ENCODE assay signal across 10 cellular contexts in the genomic region with DNA sequence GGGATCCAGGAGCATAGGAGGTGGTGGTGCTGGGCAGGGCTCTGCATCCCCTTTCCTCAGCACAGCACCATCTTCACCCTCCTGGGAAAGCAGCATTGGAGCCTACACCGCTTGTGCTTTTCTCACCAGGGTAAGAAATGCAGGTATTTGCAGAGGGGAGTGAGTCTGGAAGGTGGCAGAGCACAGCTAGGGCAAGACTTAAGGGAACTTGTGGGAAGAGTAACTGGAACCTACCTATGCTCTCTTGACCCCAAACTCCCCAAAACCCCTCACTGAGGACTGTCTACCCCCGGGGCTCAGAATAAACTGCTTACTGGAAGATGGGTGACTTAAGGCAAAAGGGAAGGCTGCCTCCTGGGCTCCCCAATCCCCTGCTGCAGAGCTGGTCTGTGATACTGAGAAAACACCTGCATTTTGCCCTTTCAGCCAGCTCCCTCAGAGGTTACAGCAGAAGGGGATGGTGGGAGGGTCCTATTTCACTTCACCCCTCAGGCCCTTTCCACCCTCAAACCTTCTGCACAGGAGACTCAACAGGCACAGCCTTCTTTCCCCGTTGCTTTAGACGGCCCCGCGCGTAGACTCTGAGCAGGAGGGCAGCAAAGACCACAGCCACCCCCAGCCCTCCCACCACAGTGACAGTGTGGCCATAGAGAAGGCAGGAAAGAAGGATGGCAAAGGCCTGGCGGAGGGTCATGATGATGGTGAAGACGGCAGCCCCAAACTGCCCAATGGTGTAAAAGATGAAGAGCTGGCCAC. TPM values are rescaled to one million over a fixed set of nuclear protein-coding genes. Genes with fewer than 3 reads are reported as not detected.
A peak's percentile ranks its signal among the peaks of the same experiment; 100 is the strongest.
DNase-seq lines count a peak whose midpoint lies in the region; ATAC-seq lines count a peak whose summit lies in the region.
"Had no signal": no experiment of that assay in that cellular context is flagged by ENCODE, and none has a peak within 500 bp of the region (broad histone marks: within the 10 kb centered on the region; RNA-seq: fewer than 3 reads in every experiment).

No MANE protein-coding gene starts in this region.

- intact Hi-C loops in CD4-positive, alpha-beta memory T cell (cut with micrococcal nuclease): no loop called here

- peak overlapping the region in 6 of 7 donors; percentile 44 to 94 (median 80) for H3K27ac Mint-ChIP-seq in CD4-positive, alpha-beta memory T cell
- H3K27ac Mint-ChIP-seq in natural killer cell treated with Interleukin-12 subunit alpha and Interleukin-12 subunit beta and Interleukin-15 and Interleukin-18, amount 100 ng/mL, for 72 hours: peak overlapping the region; percentile 91 to 98

- peak overlapping the region in 5 of 8 donors; percentile 17 to 77 (median 57) for H3K4me3 Mint-ChIP-seq in CD4-positive, alpha-beta memory T cell
- H3K4me3 Mint-ChIP-seq in activated T-cell treated with anti-CD3 and anti-CD28 coated beads, Interleukin-2, amount 50 U/mL, for 4 hours: peak overlapping the region; percentile 94
- peak overlapping the region; percentile 18 for H3K4me3 Mint-ChIP-seq in natural killer cell treated with Interleukin-12 subunit alpha and Interleukin-12 subunit beta and Interleukin-15 and Interleukin-18, amount 100 ng/mL, for 72 hours
- H3K4me3 Mint-ChIP-seq: dendritic cell treated with granulocyte-macrophage colony-stimulating factor and Interleukin-4, amounts not matched to agents 40 ng/mL and 50 ng/mL, for 4 days had no signal

- H3K9me3 Mint-ChIP-seq in CD4-positive, alpha-beta memory T cell: peaks cover 0 to 5% (median 0%) of the 10 kb centered on the region in 8 donors
- H3K9me3 Mint-ChIP-seq in activated T-cell treated with anti-CD3 and anti-CD28 coated beads, Interleukin-2, amount 50 U/mL, for 4 hours: no peaks in the 10 kb centered on the region
- no peaks in the 10 kb centered on the region for H3K9me3 Mint-ChIP-seq in natural killer cell treated with Interleukin-12 subunit alpha and Interleukin-12 subunit beta and Interleukin-15 and Interleukin-18, amount 100 ng/mL, for 72 hours
- H3K9me3 Mint-ChIP-seq: dendritic cell treated with granulocyte-macrophage colony-stimulating factor and Interleukin-4, amounts not matched to agents 40 ng/mL and 50 ng/mL, for 4 days had no signal

- DNase-seq in CD4-positive, alpha-beta memory T cell: no peak
- DNase-seq in HK-2 (ENCODE audit: unreplicated experiment): peak; percentile 53
- DNase-seq in activated T-cell treated with anti-CD3 and anti-CD28 coated beads, Interleukin-2, amount 50 U/mL, for 4 hours: no peak
- no peak for DNase-seq in natural killer cell treated with Interleukin-12 subunit alpha and Interleukin-12 subunit beta and Interleukin-15 and Interleukin-18, amount 100 ng/mL, for 72 hours (ENCODE audit: low spot score)
- no peak for DNase-seq in AG08396 (ENCODE audit: low spot score)

- no peak overlapping the region for H3K27ac ChIP-seq in CD4-positive, alpha-beta memory T cell (ENCODE audit: low read depth, low read length)

- CTCF ChIA-PET in CD4-positive, alpha-beta memory T cell (lab: Charles Lee; ENCODE audit: partially characterized antibody): interaction anchor here (0.9 to 8.8 kb wide), 10 partner anchors 8 to 79 kb away, joined by 3 to 82 read pairs (median 6); a partner anchor contains a TSS

- peaks cover 36% of the 10 kb centered on the region for H3K4me1 ChIP-seq in CD4-positive, alpha-beta memory T cell (ENCODE audit: insufficient read depth, low read length)

- no peaks in the 10 kb centered on the region for H3K9me3 ChIP-seq in CD4-positive, alpha-beta memory T cell (ENCODE audit: control insufficient read depth in 1 of 2, low read length in 2 of 2)

- ATAC-seq in activated T-cell treated with anti-CD3 and anti-CD28 coated beads, Interleukin-2, amount 50 U/mL, for 4 hours: peak; percentile 5 to 7
- ATAC-seq in natural killer cell treated with Interleukin-12 subunit alpha and Interleukin-12 subunit beta and Interleukin-15 and Interleukin-18, amount 100 ng/mL, for 72 hours: no peak
- ATAC-seq in GM18858 (IDR thresholded peaks at IDR 0.05; ENCODE audit: unreplicated experiment): no peak
- no peak for ATAC-seq in GM21825 (IDR thresholded peaks at IDR 0.05; ENCODE audit: unreplicated experiment)
- ATAC-seq in GM21723 (IDR thresholded peaks at IDR 0.05; ENCODE audit: unreplicated experiment): no peak

- H3K36me3 Mint-ChIP-seq in CD4-positive, alpha-beta memory T cell: peaks cover 41 to 77% of the 10 kb centered on the region in 2 donors
- peaks cover 67% of the 10 kb centered on the region for H3K36me3 Mint-ChIP-seq in activated T-cell treated with anti-CD3 and anti-CD28 coated beads, Interleukin-2, amount 50 U/mL, for 4 hours (ENCODE audit: insufficient read depth)
- peaks cover 47% of the 10 kb centered on the region for H3K36me3 Mint-ChIP-seq in natural killer cell treated with Interleukin-12 subunit alpha and Interleukin-12 subunit beta and Interleukin-15 and Interleukin-18, amount 100 ng/mL, for 72 hours

- H3K36me3 ChIP-seq in CD4-positive, alpha-beta memory T cell (ENCODE audit: insufficient read depth, low read length): peaks cover 67% of the 10 kb centered on the region

- no peaks in the 10 kb centered on the region for H3K27me3 Mint-ChIP-seq in CD4-positive, alpha-beta memory T cell
- H3K27me3 Mint-ChIP-seq in activated T-cell treated with anti-CD3 and anti-CD28 coated beads, Interleukin-2, amount 50 U/mL, for 4 hours (ENCODE audit: low read depth): no peaks in the 10 kb centered on the region
- no peaks in the 10 kb centered on the region for H3K27me3 Mint-ChIP-seq in natural killer cell treated with Interleukin-12 subunit alpha and Interleukin-12 subunit beta and Interleukin-15 and Interleukin-18, amount 100 ng/mL, for 72 hours
- H3K27me3 Mint-ChIP-seq: dendritic cell treated with granulocyte-macrophage colony-stimulating factor and Interleukin-4, amounts not matched to agents 40 ng/mL and 50 ng/mL, for 4 days had no signal

- POLR2A ChIA-PET in CD4-positive, alpha-beta memory T cell (lab: Charles Lee; ENCODE audit: partially characterized antibody): interaction anchor here (1.1 to 5.9 kb wide), 5 partner anchors 8 to 30 kb away, joined by 4 to 217 read pairs (median 21); a partner anchor contains a TSS

- H3K4me3 ChIP-seq in CD4-positive, alpha-beta memory T cell (ENCODE audit: low read length in 2 of 2): no peak overlapping the region

- H3K27me3 ChIP-seq in CD4-positive, alpha-beta memory T cell (ENCODE audit: insufficient read depth, low read length): no peaks in the 10 kb centered on the region

- peaks cover 39 to 79% (median 53%) of the 10 kb centered on the region in 4 donors for H3K4me1 Mint-ChIP-seq in CD4-positive, alpha-beta memory T cell
- peaks cover 84% of the 10 kb centered on the region for H3K4me1 Mint-ChIP-seq in activated T-cell treated with anti-CD3 and anti-CD28 coated beads, Interleukin-2, amount 50 U/mL, for 4 hours (ENCODE audit: low read depth)
- H3K4me1 Mint-ChIP-seq in natural killer cell treated with Interleukin-12 subunit alpha and Interleukin-12 subunit beta and Interleukin-15 and Interleukin-18, amount 100 ng/mL, for 72 hours (ENCODE audit: low read depth in 2 of 2): peaks cover 70 to 75% of the 10 kb centered on the region in 2 donors

RNA-seq across cellular contexts. Expression of a gene that starts 2.9 kb away (rescaled TPM):
- total RNA-seq in CD4-positive, alpha-beta memory T cell: 10 to 100 TPM; 20.7 to 20.9 TPM
- 10 to 100 TPM; 41.6 to 65.3 TPM for polyA plus RNA-seq in CD4-positive, alpha-beta memory T cell
- total RNA-seq in activated T-cell treated with anti-CD3 and anti-CD28 coated beads, Interleukin-2, amount 50 U/mL, for 4 hours: 10 to 100 TPM; 35.0 to 42.5 (median 40.8) TPM
- 10 to 100 TPM; 34.6 to 39.4 TPM for total RNA-seq in natural killer cell treated with Interleukin-12 subunit alpha and Interleukin-12 subunit beta and Interleukin-15 and Interleukin-18, amount 100 ng/mL, for 72 hours

RNA-seq across cellular contexts. Expression of a gene that starts 7.5 kb away (rescaled TPM):
- total RNA-seq in CD4-positive, alpha-beta memory T cell: 100 to 1,000 TPM; 303 to 324 TPM
- 100 to 1,000 TPM; 384 to 432 TPM for polyA plus RNA-seq in CD4-positive, alpha-beta memory T cell
- 1,000 to 10,000 TPM; 3,050 to 3,190 (median 3,088) TPM for total RNA-seq in activated T-cell treated with anti-CD3 and anti-CD28 coated beads, Interleukin-2, amount 50 U/mL, for 4 hours
- total RNA-seq in natural killer cell treated with Interleukin-12 subunit alpha and Interleukin-12 subunit beta and Interleukin-15 and Interleukin-18, amount 100 ng/mL, for 72 hours: 1,000 to 10,000 TPM; 1,035 to 1,696 TPM

RNA-seq across cellular contexts. Expression of a gene that starts 11.0 kb away (rescaled TPM):
- total RNA-seq in CD4-positive, alpha-beta memory T cell: 10 to 100 TPM; 12.7 to 15.0 TPM
- polyA plus RNA-seq in CD4-positive, alpha-beta memory T cell: 1 to 10 TPM; 8.0 to 8.3 TPM
- 10 to 100 TPM; 30.0 to 36.4 (median 33.1) TPM for total RNA-seq in activated T-cell treated with anti-CD3 and anti-CD28 coated beads, Interleukin-2, amount 50 U/mL, for 4 hours
- total RNA-seq in natural killer cell treated with Interleukin-12 subunit alpha and Interleukin-12 subunit beta and Interleukin-15 and Interleukin-18, amount 100 ng/mL, for 72 hours: 10 to 100 TPM; 24.1 to 26.1 TPM

RNA-seq across cellular contexts. Expression of a gene that starts 15.9 kb away (rescaled TPM):
- not detected for total RNA-seq in CD4-positive, alpha-beta memory T cell
- not detected for polyA plus RNA-seq in CD4-positive, alpha-beta memory T cell
- total RNA-seq in activated T-cell treated with anti-CD3 and anti-CD28 coated beads, Interleukin-2, amount 50 U/mL, for 4 hours: under 1 TPM in 2 of 3 donors, not detected in 1; 0.03 to 0.05 TPM
- total RNA-seq in natural killer cell treated with Interleukin-12 subunit alpha and Interleukin-12 subunit beta and Interleukin-15 and Interleukin-18, amount 100 ng/mL, for 72 hours: not detected
- total RNA-seq: NCI-H460 had no signal

RNA-seq across cellular contexts. Expression of a gene that starts 31.0 kb away (rescaled TPM):
- total RNA-seq in CD4-positive, alpha-beta memory T cell: 1 to 10 TPM; 2.1 to 3.1 TPM
- 1 to 10 TPM; 3.4 to 3.7 TPM for polyA plus RNA-seq in CD4-positive, alpha-beta memory T cell
- total RNA-seq in activated T-cell treated with anti-CD3 and anti-CD28 coated beads, Interleukin-2, amount 50 U/mL, for 4 hours: 100 to 1,000 TPM; 165 to 199 (median 181) TPM
- total RNA-seq in natural killer cell treated with Interleukin-12 subunit alpha and Interleukin-12 subunit beta and Interleukin-15 and Interleukin-18, amount 100 ng/mL, for 72 hours: 10 to 100 TPM; 25.1 to 95.6 TPM

Comparison
In these comparisons a context has a peak if more than half of its experiments do, and no peak if none do; other contexts are left out.
1. H3K4me3 Mint-ChIP-seq: peak in every context shown above with its lines; median percentile 94 in activated T-cell treated with anti-CD3 and anti-CD28 coated beads, Interleukin-2, amount 50 U/mL, for 4 hours; 57 in CD4-positive, alpha-beta memory T cell; 18 in natural killer cell treated with Interleukin-12 subunit alpha and Interleukin-12 subunit beta and Interleukin-15 and Interleukin-18, amount 100 ng/mL, for 72 hours.
2. ATAC-seq: peak in activated T-cell treated with anti-CD3 and anti-CD28 coated beads, Interleukin-2, amount 50 U/mL, for 4 hours (2 of 2); none in natural killer cell treated with Interleukin-12 subunit alpha and Interleukin-12 subunit beta and Interleukin-15 and Interleukin-18, amount 100 ng/mL, for 72 hours (0 of 2), GM18858 (single experiment), GM21825 (single experiment) and GM21723 (single experiment).